10 cellular contexts compared by ENCODE assay signal in the genomic region with DNA sequence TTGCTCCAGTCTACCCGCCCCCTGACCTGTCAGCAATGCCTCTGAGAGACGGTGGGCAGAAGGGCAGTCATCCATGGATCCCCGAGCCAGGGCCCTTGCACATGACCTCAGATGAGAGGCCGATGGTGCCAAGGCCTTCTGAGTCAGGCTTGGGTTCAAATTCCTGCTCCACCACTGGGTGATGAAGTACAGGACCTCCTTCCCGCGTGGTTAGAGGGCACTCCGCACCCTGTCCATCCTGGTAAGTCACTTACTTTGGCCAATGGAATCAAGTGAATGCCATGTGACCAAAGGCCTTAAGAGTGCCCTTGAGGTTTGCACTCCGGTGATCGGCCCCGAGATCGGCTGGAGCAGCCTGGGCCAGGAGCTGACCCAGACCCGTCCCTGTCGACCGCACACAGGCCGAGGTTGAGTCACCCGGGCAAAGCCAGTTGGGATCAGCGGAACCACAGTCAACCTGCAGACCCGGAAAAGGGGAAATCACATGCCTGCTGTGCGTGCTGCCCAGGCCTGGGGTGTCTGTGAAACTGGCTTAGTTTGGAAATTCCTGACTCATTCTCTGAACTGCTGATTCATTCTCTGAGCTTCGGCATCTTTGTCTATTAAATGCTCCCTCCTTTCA. TPM values are rescaled to one million over a fixed set of nuclear protein-coding genes. Genes with fewer than 3 reads are reported as not detected.
DNase-seq lines count a peak whose midpoint lies in the region; ATAC-seq, FAIRE-seq and TF ChIP-seq lines count a peak whose summit lies in the region.
"Had no signal": no experiment of that assay in that cellular context is flagged by ENCODE, and none has a peak within 500 bp of the region (broad histone marks: within the 10 kb centered on the region; RNA-seq: fewer than 3 reads in every experiment).

No MANE protein-coding gene starts in this region.

- no peak for TF ChIP-seq CTCF in ascending aorta (IDR thresholded peaks at IDR 0.05)
- TF ChIP-seq CTCF in kidney (IDR thresholded peaks at IDR 0.05; ENCODE audit: borderline replicate concordance, extremely low read depth, insufficient read depth), result no peak
- no peak for TF ChIP-seq CTCF in sigmoid colon (IDR thresholded peaks at IDR 0.05)

- WGBS in sigmoid colon, 2 donors, result 80 to 84% methylated on average over 20 of the region's 20 CpGs

- TF ChIP-seq POLR2A in sigmoid colon (IDR thresholded peaks at IDR 0.05), result no peak

- DNase-seq in AG08396 (ENCODE audit: low spot score) (peak; percentile 76), HT1080 (ENCODE audit: low read depth) (peak; percentile 86), ascending aorta (ENCODE audit: low spot score in 2 of 2) (peak in 1 of 2 donors; percentile 63), kidney (peak; percentile 64), NCI-H82 (lab: John Stamatoyannopoulos, UW) (no peak), sigmoid colon (no peak)
- DNase-seq: NCI-H1694 had no signal

- H3K9me3 ChIP-seq in ascending aorta, result no peaks in the 10 kb centered on the region
- H3K9me3 ChIP-seq in kidney (ENCODE audit: control insufficient read depth in 1 of 2, low read length in 2 of 2), result no peaks in the 10 kb centered on the region
- no peaks in the 10 kb centered on the region for H3K9me3 ChIP-seq in sigmoid colon

- no peak for FAIRE-seq in kidney (lab: Jason Lieb, UNC)

- TF ChIP-seq EP300 in sigmoid colon (IDR thresholded peaks at IDR 0.05), result no peak

- H3K9ac ChIP-seq in kidney (ENCODE audit: low read length in 2 of 2), result no peak overlapping the region

- H3K27me3 ChIP-seq in ascending aorta, result no peaks in the 10 kb centered on the region
- H3K27me3 ChIP-seq in sigmoid colon, result no peaks in the 10 kb centered on the region

- H3K4me1 ChIP-seq in ascending aorta (peaks cover 3 to 8% of the 10 kb centered on the region in 2 donors), kidney (ENCODE audit: control insufficient read depth in 1 of 2, insufficient read depth in 1 of 2, low read depth in 1 of 2, low read length in 2 of 2) (no peaks in the 10 kb centered on the region), sigmoid colon (peaks cover 0 to 20% (median 16%) of the 10 kb centered on the region in 4 donors)

- H3K27ac ChIP-seq in ascending aorta (peak overlapping the region; percentile 22 to 68), kidney (ENCODE audit: low read depth in 2 of 2, low read length in 2 of 2) (no peak overlapping the region), sigmoid colon (peak overlapping the region in 2 of 4 donors; percentile 31 to 63)

- intact Hi-C loops in ascending aorta (cut with DNase I), result loop anchor here (2.0 kb wide), 1 partner anchor 50 kb away; the partner anchor contains the start of gene RTL6
- intact Hi-C loops in kidney (cut with DNase I), result no loop called here
- intact Hi-C loops in sigmoid colon (cut with DNase I), result no loop called here

- ATAC-seq in HG02981 (IDR thresholded peaks at IDR 0.05; ENCODE audit: unreplicated experiment), result no peak
- no peak for ATAC-seq in HG03095 (IDR thresholded peaks at IDR 0.05; ENCODE audit: unreplicated experiment)
- ATAC-seq: T-cell had no signal

- H3K4me3 ChIP-seq in ascending aorta (no peak overlapping the region), kidney (ENCODE audit: low read length in 2 of 2) (no peak overlapping the region), sigmoid colon (no peak overlapping the region)

- H3K36me3 ChIP-seq in ascending aorta (no peaks in the 10 kb centered on the region), kidney (ENCODE audit: control insufficient read depth in 1 of 2, insufficient read depth in 2 of 2, low read length in 2 of 2) (no peaks in the 10 kb centered on the region), sigmoid colon (no peaks in the 10 kb centered on the region)

RNA-seq across cellular contexts. Expression of gene RTL6, which starts 48.9 kb away (rescaled TPM):
- 12.7 and 14.4 TPM in 2 replicates for total RNA-seq in HT1080 (2014; rRNA removed; shearing (Covaris generic))
- 14.7 and 15.8 TPM in 2 replicates for polyA plus RNA-seq in HT1080 (2015; cell fraction: cytosol; rRNA removed)
- polyA plus RNA-seq in HT1080 (2015; cell fraction: nucleus; rRNA removed), result 11.2 and 11.4 TPM in 2 replicates
- 26.8 TPM for total RNA-seq in ascending aorta
- 32.5 TPM for total RNA-seq in kidney
- polyA plus RNA-seq in kidney (ENCODE audit: insufficient read depth, low read depth, low replicate concordance), result 8.9 TPM
- 10 to 100 TPM; 16.1 to 25.7 (median 20.5) TPM for total RNA-seq in sigmoid colon
- 10 to 100 TPM in 1 of 3 donors, 1 to 10 TPM in 2; 8.3 to 13.6 (median 8.4) TPM for polyA plus RNA-seq in sigmoid colon

Comparison
In these comparisons a context has a peak if more than half of its experiments do, and no peak if none do; other contexts are left out.
1. DNase-seq: peak in AG08396 (single experiment), HT1080 (single experiment) and kidney (single experiment); none in NCI-H82 (single experiment) and sigmoid colon (single experiment).
2. H3K27ac ChIP-seq: peak in ascending aorta (2 of 2); none in kidney (0 of 2).